In the genomic region with DNA sequence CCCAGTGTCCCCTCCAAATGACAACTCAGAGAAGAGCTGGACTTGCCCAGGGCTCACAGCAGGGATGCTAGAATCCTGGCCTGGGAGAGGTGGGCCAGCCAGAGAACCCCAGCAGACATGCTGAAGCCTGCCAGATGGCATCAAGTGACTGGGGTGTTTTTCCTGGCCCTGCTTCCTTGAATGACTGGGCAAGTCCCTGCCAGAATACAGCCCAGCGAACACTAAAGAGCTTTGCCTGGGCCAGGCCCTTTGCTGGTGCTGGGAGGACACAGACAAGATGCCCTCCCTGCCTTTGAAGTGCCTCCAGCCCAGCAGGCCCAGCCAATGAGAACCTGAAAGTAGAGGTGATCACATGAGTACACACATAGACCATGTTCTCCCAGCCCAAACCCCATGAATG, we compare ENCODE assay signal across 13 cellular contexts. TPM values are rescaled to one million over a fixed set of nuclear protein-coding genes. Genes with fewer than 3 reads are reported as not detected.
DNase-seq lines count a peak whose midpoint lies in the region; TF ChIP-seq lines count a peak whose summit lies in the region.
"Had no signal": no experiment of that assay in that cellular context is flagged by ENCODE, and none has a peak within 500 bp of the region (broad histone marks: within the 10 kb centered on the region; RNA-seq: fewer than 3 reads in every experiment).

No MANE protein-coding gene starts in this region.

- H3K36me3 Mint-ChIP-seq in chondrocyte (ENCODE audit: low read depth): no peaks in the 10 kb centered on the region
- peaks cover 3% of the 10 kb centered on the region for H3K36me3 Mint-ChIP-seq in type B pancreatic cell

- H3K4me1 Mint-ChIP-seq in chondrocyte (ENCODE audit: low read depth): peaks cover 16% of the 10 kb centered on the region
- peaks cover 4% of the 10 kb centered on the region for H3K4me1 Mint-ChIP-seq in type B pancreatic cell (ENCODE audit: unreplicated experiment)

- peak; percentile 67 for DNase-seq in DMS79 (lab: John Stamatoyannopoulos, UW)
- peak; percentile 69 for DNase-seq in NCI-H2196 (lab: John Stamatoyannopoulos, UW; ENCODE audit: unreplicated experiment)
- DNase-seq in chondrocyte (ENCODE audit: low spot score): no peak
- peak; percentile 24 for DNase-seq in midbrain (lab: John Stamatoyannopoulos, UW)
- no peak for DNase-seq in T1000 (lab: John Stamatoyannopoulos, UW)
- DNase-seq in RKO (ENCODE audit: low spot score): no peak
- no peak for DNase-seq in type B pancreatic cell (ENCODE audit: extremely low spot score, unreplicated experiment)
- DNase-seq: effector CD4-positive, alpha-beta T cell; NCI-H1436 treated with DMSO at 0.1 percent for 48 hours; stimulated activated CD4-positive, alpha-beta T cell treated with anti-CD3 and anti-CD28 coated beads, Interleukin-4, amount 100 ng/mL, for 24 hours; stomach had no signal

- TF ChIP-seq CTCF in chondrocyte (IDR thresholded peaks at IDR 0.05): no peak
- no peak for TF ChIP-seq CTCF in type B pancreatic cell (conservative IDR thresholded peaks at IDR 0.05)

- H3K27me3 Mint-ChIP-seq in chondrocyte (ENCODE audit: low read depth) (peaks cover 2% of the 10 kb centered on the region), type B pancreatic cell (peaks cover 32% of the 10 kb centered on the region)

- peak overlapping the region; percentile 78 for H3K27ac Mint-ChIP-seq in chondrocyte (ENCODE audit: unreplicated experiment)
- no peak overlapping the region for H3K27ac Mint-ChIP-seq in type B pancreatic cell
- H3K27ac Mint-ChIP-seq: GM23338 had no signal

- H3K4me3 Mint-ChIP-seq in chondrocyte (ENCODE audit: unreplicated experiment) (no peak overlapping the region), type B pancreatic cell (no peak overlapping the region)
- H3K4me3 Mint-ChIP-seq: GM23338 had no signal

- no peaks in the 10 kb centered on the region for H3K9me3 Mint-ChIP-seq in chondrocyte (ENCODE audit: low read depth)
- no peaks in the 10 kb centered on the region for H3K9me3 Mint-ChIP-seq in type B pancreatic cell
- H3K9me3 Mint-ChIP-seq: GM23338 had no signal

RNA-seq across cellular contexts. Expression of a gene that starts 11.5 kb away (rescaled TPM):
- total RNA-seq in chondrocyte: 9.2 to 12.0 TPM (median 11.9 TPM) in 3 replicates
- total RNA-seq in type B pancreatic cell (ENCODE audit: low replicate concordance): 13.7 and 14.2 TPM in 2 replicates

RNA-seq across cellular contexts. Expression of a gene that starts 12.3 kb away (rescaled TPM):
- 37.9 to 46.0 TPM (median 41.5 TPM) in 3 replicates for total RNA-seq in chondrocyte
- total RNA-seq in type B pancreatic cell (ENCODE audit: low replicate concordance): 39.7 and 42.9 TPM in 2 replicates

RNA-seq across cellular contexts. Expression of a gene that starts 18.0 kb away (rescaled TPM):
- total RNA-seq in chondrocyte (not detected in 3 replicates), type B pancreatic cell (ENCODE audit: low replicate concordance) (0.19 and 2.3 TPM in 2 replicates)
- total RNA-seq: GM23338, mesenteric fat pad had no signal

RNA-seq across cellular contexts. Expression of a gene that starts 36.6 kb away (rescaled TPM):
- total RNA-seq in chondrocyte (5.9 to 12.0 TPM (median 11.2 TPM) in 3 replicates), type B pancreatic cell (ENCODE audit: low replicate concordance) (33.2 and 46.3 TPM in 2 replicates)

Comparison
In these comparisons a context has a peak if more than half of its experiments do, and no peak if none do; other contexts are left out.
1. DNase-seq: peak in DMS79 (single experiment), NCI-H2196 (single experiment) and midbrain (single experiment); none in chondrocyte (single experiment), T1000 (single experiment), RKO (single experiment) and type B pancreatic cell (single experiment).